Comparison of ENCODE assay signal across 20 cellular contexts in genomic region chr13:63279136-63279535, GRCh38.
DNase-seq lines count a peak whose midpoint lies in the region; ATAC-seq, FAIRE-seq and TF ChIP-seq lines count a peak whose summit lies in the region.
"Had no signal": no experiment of that assay in that cellular context is flagged by ENCODE, and none has a peak within 500 bp of the region (broad histone marks: within the 10 kb centered on the region; RNA-seq: fewer than 3 reads in every experiment).

No MANE protein-coding gene starts in this region.

- H3K9ac ChIP-seq in MM.1S (ENCODE audit: low read length) (no peak overlapping the region), GM12878 (ENCODE audit: control insufficient read depth, insufficient read depth, low read length) (no peak overlapping the region)

- no peaks in the 10 kb centered on the region for H3K9me2 ChIP-seq in MM.1S (replicated peaks; ENCODE audit: insufficient read depth, low read length)

- no peak overlapping the region for H3K27ac Mint-ChIP-seq in nephron progenitor cell
- H3K27ac Mint-ChIP-seq: B cell; CD4-positive, alpha-beta T cell; H9 had no signal

- no peak for TF ChIP-seq POLR2A in GM12878 (IDR thresholded peaks at IDR 0.05; ENCODE audit: low read depth, low read length)

- no peaks in the 10 kb centered on the region for H3K79me2 ChIP-seq in MM.1S (ENCODE audit: low read length)
- H3K79me2 ChIP-seq in GM12878 (ENCODE audit: control insufficient read depth, insufficient read depth, low read length), result no peaks in the 10 kb centered on the region

- peak; percentile 1 for DNase-seq in ELR (ENCODE audit: low read depth)
- peak; percentile 7 for DNase-seq in MM.1S
- no peak for DNase-seq in GM12878 (ENCODE audit: low read depth, low spot score)
- peak; percentile 5 for DNase-seq in iris pigment epithelial cell (ENCODE audit: low read depth)
- DNase-seq in nephron progenitor cell, result no peak
- DNase-seq in NCI-H2107 (lab: John Stamatoyannopoulos, UW), result no peak
- DNase-seq in left lobe of liver (ENCODE audit: low spot score), result no peak
- DNase-seq: C1 segment of cervical spinal cord; CD4-positive, alpha-beta T cell; DMS79; EL; GDM1; GOT3; H9 had no signal

- H3K4me1 ChIP-seq in MM.1S (ENCODE audit: low read length), result no peaks in the 10 kb centered on the region
- no peaks in the 10 kb centered on the region for H3K4me1 ChIP-seq in GM12878 (ENCODE audit: control insufficient read depth, insufficient read depth, low read length)

- H3K27me3 ChIP-seq in MM.1S (replicated peaks; ENCODE audit: insufficient read depth, low read length) (no peaks in the 10 kb centered on the region), GM12878 (replicated peaks in 1 of 2; ENCODE audit: control insufficient read depth in 2 of 2, insufficient read depth in 2 of 2, low read length in 1 of 2) (no peaks in the 10 kb centered on the region)

- ATAC-seq in GM12878, result peak; percentile 44
- ATAC-seq in left lobe of liver, result no peak
- ATAC-seq: K562 had no signal

- RAD21 ChIA-PET in GM12878 (lab: Charles Lee; ENCODE audit: unreplicated experiment), result no interaction called here

- CTCF ChIA-PET in GM12878 (lab: Yijun Ruan, JAX), result no interaction called here

- no peak for TF ChIP-seq CTCF in MM.1S (IDR thresholded peaks at IDR 0.05; ENCODE audit: low read length)
- TF ChIP-seq CTCF in GM12878 (IDR thresholded peaks at IDR 0.05 in 2 of 3, conservative IDR thresholded peaks at IDR 0.05 in 1 of 3; ENCODE audit: control insufficient read depth in 2 of 3, extremely low read depth in 1 of 3, insufficient read depth in 1 of 3, low read depth in 3 of 3, low read length in 3 of 3), result no peak
- no peak for TF ChIP-seq CTCF in nephron progenitor cell (IDR thresholded peaks at IDR 0.05)

- WGBS in GM12878 (ENCODE audit: insufficient coverage, insufficient replicate concordance, low lambda C conversion rate, missing lambda C conversion rate), result 0% methylated on average over 2 of the region's 2 CpGs

- TF ChIP-seq RAD21 in GM12878 (IDR thresholded peaks at IDR 0.05; ENCODE audit: insufficient read depth, low read depth, low read length), result no peak

- H4K20me1 ChIP-seq in MM.1S (ENCODE audit: insufficient read depth, low read length) (no peaks in the 10 kb centered on the region), GM12878 (ENCODE audit: control insufficient read depth, insufficient read depth) (no peaks in the 10 kb centered on the region)

- no peak overlapping the region for H3K4me3 ChIP-seq in MM.1S (ENCODE audit: low read length)
- H3K4me3 ChIP-seq in GM12878, result no peak overlapping the region
- H3K4me3 ChIP-seq: K562 had no signal

- no peaks in the 10 kb centered on the region for H3K36me3 Mint-ChIP-seq in nephron progenitor cell (ENCODE audit: low read depth)

- POLR2A ChIA-PET in GM12878 (lab: Charles Lee), result no interaction called here

- H3K4me2 ChIP-seq in MM.1S (ENCODE audit: low read depth, low read length) (no peak overlapping the region), GM12878 (ENCODE audit: control insufficient read depth, insufficient read depth) (no peak overlapping the region)

- no peaks in the 10 kb centered on the region for H3K9me3 ChIP-seq in MM.1S (replicated peaks; ENCODE audit: insufficient read depth, low read length)
- no peaks in the 10 kb centered on the region for H3K9me3 ChIP-seq in GM12878 (replicated peaks; ENCODE audit: control insufficient read depth, insufficient read depth, low read length)

- no peak overlapping the region for H3K4me3 Mint-ChIP-seq in nephron progenitor cell
- H3K4me3 Mint-ChIP-seq: B cell; CD4-positive, alpha-beta T cell; H9 had no signal

- no peaks in the 10 kb centered on the region for H3K27me3 Mint-ChIP-seq in nephron progenitor cell (ENCODE audit: low read depth, poor library complexity)
- H3K27me3 Mint-ChIP-seq: B cell; CD4-positive, alpha-beta T cell had no signal

- H2AFZ ChIP-seq in MM.1S (ENCODE audit: low read length), result no peak overlapping the region
- no peak overlapping the region for H2AFZ ChIP-seq in GM12878 (ENCODE audit: control insufficient read depth, low read depth, low read length)

- TF ChIP-seq EP300 in GM12878 (IDR thresholded peaks at IDR 0.05; ENCODE audit: borderline replicate concordance in 1 of 2, control insufficient read depth in 1 of 2, low read depth in 2 of 2, low read length in 2 of 2), result no peak

- SMC1A ChIA-PET in GM12878 (lab: Charles Lee; ENCODE audit: uncharacterized antibody, unreplicated experiment), result no interaction called here

- no TSS peak for BruUV-seq in GM12878 (replicated peaks; lab: Mats Ljungman, UMichigan)

- no peaks in the 10 kb centered on the region for H3K4me1 Mint-ChIP-seq in nephron progenitor cell
- H3K4me1 Mint-ChIP-seq: B cell, H9 had no signal

- intact Hi-C loops in GM12878 (cut with micrococcal nuclease; ENCODE audit: unreplicated experiment), result no loop called here

- no peak overlapping the region for H3K27ac ChIP-seq in MM.1S (ENCODE audit: low read length)
- no peak overlapping the region for H3K27ac ChIP-seq in GM12878 (ENCODE audit: control insufficient read depth, insufficient read depth)
- H3K27ac ChIP-seq: HL-60 had no signal

- no peaks in the 10 kb centered on the region for H3K9me3 Mint-ChIP-seq in nephron progenitor cell

- no peak for FAIRE-seq in GM12878 (lab: Jason Lieb, UNC)
- FAIRE-seq: A204.1, GM18507, GM19239, K562 had no signal

- H3K36me3 ChIP-seq in MM.1S (replicated peaks; ENCODE audit: insufficient read depth, low read length), result no peaks in the 10 kb centered on the region
- no peaks in the 10 kb centered on the region for H3K36me3 ChIP-seq in GM12878 (ENCODE audit: control insufficient read depth in 2 of 2, insufficient read depth in 2 of 2, low read length in 1 of 2)

- in situ Hi-C loops in GM12878 (cut with MboI), result no loop called here

- H3F3A ChIP-seq in MM.1S (ENCODE audit: insufficient read depth, low read length), result no peaks in the 10 kb centered on the region

TF ChIP-seq in GM12878, 131 proteins besides CTCF, POLR2A, EP300 and RAD21:
- TF ChIP-seq MTA2 (IDR thresholded peaks at IDR 0.05; ENCODE audit: low read depth), result 0 out of 2 replicates have a peak, but pooled peaks have one; percentile 18
- TF ChIP-seq, protein P1, sequence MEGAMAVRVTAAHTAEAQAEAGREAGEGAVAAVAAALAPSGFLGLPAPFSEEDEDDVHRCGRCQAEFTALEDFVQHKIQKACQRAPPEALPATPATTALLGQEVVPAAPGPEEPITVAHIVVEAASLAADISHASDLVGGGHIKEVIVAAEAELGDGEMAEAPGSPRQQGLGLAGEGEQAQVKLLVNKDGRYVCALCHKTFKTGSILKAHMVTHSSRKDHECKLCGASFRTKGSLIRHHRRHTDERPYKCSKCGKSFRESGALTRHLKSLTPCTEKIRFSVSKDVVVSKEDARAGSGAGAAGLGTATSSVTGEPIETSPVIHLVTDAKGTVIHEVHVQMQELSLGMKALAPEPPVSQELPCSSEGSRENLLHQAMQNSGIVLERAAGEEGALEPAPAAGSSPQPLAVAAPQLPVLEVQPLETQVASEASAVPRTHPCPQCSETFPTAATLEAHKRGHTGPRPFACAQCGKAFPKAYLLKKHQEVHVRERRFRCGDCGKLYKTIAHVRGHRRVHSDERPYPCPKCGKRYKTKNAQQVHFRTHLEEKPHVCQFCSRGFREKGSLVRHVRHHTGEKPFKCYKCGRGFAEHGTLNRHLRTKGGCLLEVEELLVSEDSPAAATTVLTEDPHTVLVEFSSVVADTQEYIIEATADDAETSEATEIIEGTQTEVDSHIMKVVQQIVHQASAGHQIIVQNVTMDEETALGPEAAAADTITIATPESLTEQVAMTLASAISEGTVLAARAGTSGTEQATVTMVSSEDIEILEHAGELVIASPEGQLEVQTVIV (IDR thresholded peaks at IDR 0.05; ENCODE audit: borderline replicate concordance, partially characterized antibody), result no peak
- TF ChIP-seq, protein P2, sequence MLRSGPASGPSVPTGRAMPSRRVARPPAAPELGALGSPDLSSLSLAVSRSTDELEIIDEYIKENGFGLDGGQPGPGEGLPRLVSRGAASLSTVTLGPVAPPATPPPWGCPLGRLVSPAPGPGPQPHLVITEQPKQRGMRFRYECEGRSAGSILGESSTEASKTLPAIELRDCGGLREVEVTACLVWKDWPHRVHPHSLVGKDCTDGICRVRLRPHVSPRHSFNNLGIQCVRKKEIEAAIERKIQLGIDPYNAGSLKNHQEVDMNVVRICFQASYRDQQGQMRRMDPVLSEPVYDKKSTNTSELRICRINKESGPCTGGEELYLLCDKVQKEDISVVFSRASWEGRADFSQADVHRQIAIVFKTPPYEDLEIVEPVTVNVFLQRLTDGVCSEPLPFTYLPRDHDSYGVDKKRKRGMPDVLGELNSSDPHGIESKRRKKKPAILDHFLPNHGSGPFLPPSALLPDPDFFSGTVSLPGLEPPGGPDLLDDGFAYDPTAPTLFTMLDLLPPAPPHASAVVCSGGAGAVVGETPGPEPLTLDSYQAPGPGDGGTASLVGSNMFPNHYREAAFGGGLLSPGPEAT (IDR thresholded peaks at IDR 0.05; ENCODE audit: low read depth), result 0 out of 2 replicates have a peak, but pooled peaks have one; percentile 35
- TF ChIP-seq YBX1 (IDR thresholded peaks at IDR 0.05), result no peak
- TF ChIP-seq, protein P3, sequence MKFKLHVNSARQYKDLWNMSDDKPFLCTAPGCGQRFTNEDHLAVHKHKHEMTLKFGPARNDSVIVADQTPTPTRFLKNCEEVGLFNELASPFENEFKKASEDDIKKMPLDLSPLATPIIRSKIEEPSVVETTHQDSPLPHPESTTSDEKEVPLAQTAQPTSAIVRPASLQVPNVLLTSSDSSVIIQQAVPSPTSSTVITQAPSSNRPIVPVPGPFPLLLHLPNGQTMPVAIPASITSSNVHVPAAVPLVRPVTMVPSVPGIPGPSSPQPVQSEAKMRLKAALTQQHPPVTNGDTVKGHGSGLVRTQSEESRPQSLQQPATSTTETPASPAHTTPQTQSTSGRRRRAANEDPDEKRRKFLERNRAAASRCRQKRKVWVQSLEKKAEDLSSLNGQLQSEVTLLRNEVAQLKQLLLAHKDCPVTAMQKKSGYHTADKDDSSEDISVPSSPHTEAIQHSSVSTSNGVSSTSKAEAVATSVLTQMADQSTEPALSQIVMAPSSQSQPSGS (IDR thresholded peaks at IDR 0.05; ENCODE audit: low read length), result no peak

Comparison
In these comparisons a context has a peak if more than half of its experiments do, and no peak if none do; other contexts are left out.
1. DNase-seq: peak in ELR (single experiment), MM.1S (single experiment) and iris pigment epithelial cell (single experiment); none in GM12878 (single experiment), nephron progenitor cell (single experiment), NCI-H2107 (single experiment) and left lobe of liver (single experiment).